In genomic region chr13:99800004-99800403, GRCh38 we compare ENCODE assay signal across 25 cellular contexts.
"Had no signal": no experiment of that assay in that cellular context is flagged by ENCODE, and none has a peak within 500 bp of the region (broad histone marks: within the 10 kb centered on the region; RNA-seq: fewer than 3 reads in every experiment).

No MANE protein-coding gene starts in this region.

- H3K4me3 ChIP-seq: dorsolateral prefrontal cortex, heart right ventricle, lung, psoas muscle, sigmoid colon, skin epidermis, thoracic aorta, transverse colon had no signal

- FAIRE-seq: frontal cortex, keratinocyte had no signal

- ATAC-seq: heart right ventricle; left colon; left ventricle myocardium superior; psoas muscle; stimulated activated naive B cell treated with anti-CD40 and anti-IgM and Interleukin-4, amounts not matched to agents 10 μg/mL and 1 μg/mL and 100 μg/mL, for 72 hours; stimulated activated naive CD8-positive, alpha-beta T cell treated with anti-CD3 and anti-CD28 coated beads, Interleukin-15, amount 100 ng/mL, for 72 hours had no signal

- H3K27ac ChIP-seq: dorsolateral prefrontal cortex, heart right ventricle, neutrophil, psoas muscle, sigmoid colon, skin epidermis, thoracic aorta, transverse colon had no signal

- H3K27ac Mint-ChIP-seq: immature natural killer cell; naive B cell; nephron; stimulated activated naive B cell treated with anti-CD40 and anti-IgM and Interleukin-4, amounts not matched to agents 10 μg/mL and 1 μg/mL and 100 μg/mL, for 72 hours; stimulated activated naive CD8-positive, alpha-beta T cell treated with anti-CD3 and anti-CD28 coated beads, Interleukin-15, amount 100 ng/mL, for 72 hours had no signal

- H3K9me3 Mint-ChIP-seq: immature natural killer cell; nephron; stimulated activated naive CD8-positive, alpha-beta T cell treated with anti-CD3 and anti-CD28 coated beads, Interleukin-15, amount 100 ng/mL, for 72 hours had no signal

- H3K4me3 Mint-ChIP-seq: immature natural killer cell; naive B cell; nephron; stimulated activated naive B cell treated with anti-CD40 and anti-IgM and Interleukin-4, amounts not matched to agents 10 μg/mL and 1 μg/mL and 100 μg/mL, for 72 hours; stimulated activated naive CD8-positive, alpha-beta T cell treated with anti-CD3 and anti-CD28 coated beads, Interleukin-15, amount 100 ng/mL, for 72 hours had no signal

- H3K9me3 ChIP-seq: heart right ventricle, neutrophil, psoas muscle, sigmoid colon, thoracic aorta, transverse colon had no signal

- DNase-seq: cortex of kidney; dorsolateral prefrontal cortex; effector CD8-positive, alpha-beta T cell; heart right ventricle; hypothalamus; immature natural killer cell; left colon; left ventricle myocardium superior; mesenchymal stem cell; naive B cell; psoas muscle; retina; sigmoid colon; stimulated activated CD4-positive, alpha-beta T cell treated with anti-CD3 and anti-CD28 coated beads, Interleukin-2, amount 100 ng/mL, for 24 hours; stimulated activated CD4-positive, alpha-beta T cell treated with anti-CD3 and anti-CD28 coated beads, Interleukin-4, amount 100 ng/mL, for 4 hours; stimulated activated naive B cell treated with anti-CD40 and anti-IgM and Interleukin-4, amounts not matched to agents 10 μg/mL and 1 μg/mL and 100 μg/mL, for 72 hours; stimulated activated naive CD8-positive, alpha-beta T cell treated with anti-CD3 and anti-CD28 coated beads, Interleukin-15, amount 100 ng/mL, for 72 hours; transverse colon had no signal

- H3K4me1 ChIP-seq: heart right ventricle, psoas muscle, sigmoid colon, transverse colon had no signal

- H3K27me3 Mint-ChIP-seq: naive B cell; stimulated activated naive B cell treated with anti-CD40 and anti-IgM and Interleukin-4, amounts not matched to agents 10 μg/mL and 1 μg/mL and 100 μg/mL, for 72 hours; stimulated activated naive CD8-positive, alpha-beta T cell treated with anti-CD3 and anti-CD28 coated beads, Interleukin-15, amount 100 ng/mL, for 72 hours had no signal

- H3K4me1 Mint-ChIP-seq: immature natural killer cell; nephron; stimulated activated naive B cell treated with anti-CD40 and anti-IgM and Interleukin-4, amounts not matched to agents 10 μg/mL and 1 μg/mL and 100 μg/mL, for 72 hours; stimulated activated naive CD8-positive, alpha-beta T cell treated with anti-CD3 and anti-CD28 coated beads, Interleukin-15, amount 100 ng/mL, for 72 hours had no signal

- H3K36me3 ChIP-seq: heart right ventricle, neutrophil, sigmoid colon, thoracic aorta, transverse colon had no signal

- H3K27me3 ChIP-seq: dorsolateral prefrontal cortex, heart right ventricle, neutrophil, sigmoid colon, transverse colon had no signal
